9 cellular contexts compared by ENCODE assay signal in the genomic region with DNA sequence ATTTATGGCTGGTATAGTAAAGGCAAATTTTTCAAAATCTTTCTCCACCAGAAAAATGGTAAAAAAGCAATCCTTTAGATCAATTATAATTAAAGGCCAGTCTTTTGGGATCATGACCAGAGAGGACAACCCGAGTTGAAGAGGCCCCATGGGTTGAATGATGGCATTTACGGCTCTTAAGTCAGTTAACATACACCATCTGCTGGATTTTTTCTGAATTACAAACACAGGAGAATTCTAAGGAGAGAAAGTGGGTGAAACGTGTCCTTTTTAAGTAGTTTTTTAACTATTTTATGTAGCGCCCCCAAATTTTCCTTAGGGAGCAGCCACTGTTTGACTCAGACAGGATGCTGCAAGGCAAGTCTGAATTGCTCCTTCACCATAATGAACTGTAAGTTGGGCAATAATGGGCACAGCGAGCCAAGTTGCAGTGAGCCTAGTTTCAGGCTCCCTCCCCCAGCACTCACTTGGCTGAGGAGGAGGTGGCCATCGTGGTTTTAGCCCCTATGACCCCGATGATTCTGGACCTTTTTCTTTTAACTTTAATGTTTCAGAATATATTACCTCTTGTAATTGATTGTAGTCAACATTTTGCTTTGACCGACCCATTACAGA. TPM values are rescaled to one million over a fixed set of nuclear protein-coding genes. Genes with fewer than 3 reads are reported as not detected.
DNase-seq lines count a peak whose midpoint lies in the region; ATAC-seq and TF ChIP-seq lines count a peak whose summit lies in the region.
"Had no signal": no experiment of that assay in that cellular context is flagged by ENCODE, and none has a peak within 500 bp of the region (broad histone marks: within the 10 kb centered on the region; RNA-seq: fewer than 3 reads in every experiment).

No MANE protein-coding gene starts in this region.

- peak overlapping the region; percentile 45; the same call in 1 of the 2 replicates for H3K4me3 Mint-ChIP-seq in HFFc6
- no peak overlapping the region for H3K4me3 Mint-ChIP-seq in activated CD4-positive, alpha-beta memory T cell treated with anti-CD3 and anti-CD28 coated beads, Interleukin-2, amount 10 ng/mL, durations not matched to agents 7 days and 5 days
- H3K4me3 Mint-ChIP-seq: activated naive CD8-positive, alpha-beta T cell had no signal

- no peak overlapping the region for H3K27ac ChIP-seq in vagina

- TF ChIP-seq CTCF in AG09309 (IDR thresholded peaks at IDR 0.05; ENCODE audit: control insufficient read depth, insufficient read depth, low read depth, low read length, missing control alignments) (peak; percentile 38), HFFc6 (IDR thresholded peaks at IDR 0.05) (peak; percentile 67), vagina (IDR thresholded peaks at IDR 0.05) (peak; percentile 25 to 41 (median 38))

- H3K27me3 ChIP-seq in vagina = no peaks in the 10 kb centered on the region

- TF ChIP-seq POLR2A in vagina (IDR thresholded peaks at IDR 0.05) = no peak

- no peaks in the 10 kb centered on the region for H3K9me3 ChIP-seq in vagina

- ATAC-seq in left colon = peak; percentile 35
- no peak for ATAC-seq in HG03442 (IDR thresholded peaks at IDR 0.05; ENCODE audit: unreplicated experiment)
- ATAC-seq in GM21576 (IDR thresholded peaks at IDR 0.05; ENCODE audit: unreplicated experiment) = no peak

- H3K36me3 ChIP-seq in vagina = no peaks in the 10 kb centered on the region

- H3K4me1 Mint-ChIP-seq in HFFc6 (ENCODE audit: low read depth) = no peaks in the 10 kb centered on the region
- H3K4me1 Mint-ChIP-seq in activated CD4-positive, alpha-beta memory T cell treated with anti-CD3 and anti-CD28 coated beads, Interleukin-2, amount 10 ng/mL, durations not matched to agents 7 days and 5 days = peaks cover 2% of the 10 kb centered on the region

- CTCF ChIA-PET in activated CD4-positive, alpha-beta memory T cell treated with anti-CD3 and anti-CD28 coated beads, Interleukin-2, amount 10 ng/mL, durations not matched to agents 7 days and 5 days (lab: Charles Lee) = no interaction called here

- intact Hi-C loops in left colon (cut with DNase I, micrococcal nuclease) (no loop called here), vagina (cut with DNase I) (no loop called here)

- H3K36me3 Mint-ChIP-seq in HFFc6 (ENCODE audit: low read depth) = peaks cover 5% of the 10 kb centered on the region
- peaks cover 9% of the 10 kb centered on the region for H3K36me3 Mint-ChIP-seq in activated CD4-positive, alpha-beta memory T cell treated with anti-CD3 and anti-CD28 coated beads, Interleukin-2, amount 10 ng/mL, durations not matched to agents 7 days and 5 days (ENCODE audit: low read depth)
- H3K36me3 Mint-ChIP-seq: activated naive CD8-positive, alpha-beta T cell had no signal

- H3K4me3 ChIP-seq in AG09309 (ENCODE audit: control insufficient read depth, low read depth, low read length) (no peak overlapping the region), vagina (no peak overlapping the region)

- POLR2A ChIA-PET in activated CD4-positive, alpha-beta memory T cell treated with anti-CD3 and anti-CD28 coated beads, Interleukin-2, amount 10 ng/mL, durations not matched to agents 7 days and 5 days (lab: Charles Lee) = interaction anchor here (0.7 kb wide), 1 partner anchor 280 kb away, joined by 3 read pairs; no protein-coding TSS in a partner anchor

- DNase-seq in AG09309 (ENCODE audit: low read depth) (no peak), HFFc6 (peak; percentile 33), astrocyte of the hippocampus (ENCODE audit: low read depth, low spot score) (peak; percentile 30), left colon (no peak), vagina (ENCODE audit: extremely low spot score in 2 of 2) (no peak)
- DNase-seq in activated CD4-positive, alpha-beta memory T cell treated with anti-CD3 and anti-CD28 coated beads, Interleukin-2, amount 10 ng/mL, durations not matched to agents 7 days and 5 days = no peak

- H3K9me3 Mint-ChIP-seq in HFFc6 = 0 out of 2 replicates have a peak, but pooled peaks cover 5% of the 10 kb centered on the region
- peaks cover 24% of the 10 kb centered on the region for H3K9me3 Mint-ChIP-seq in activated CD4-positive, alpha-beta memory T cell treated with anti-CD3 and anti-CD28 coated beads, Interleukin-2, amount 10 ng/mL, durations not matched to agents 7 days and 5 days

- H3K27me3 Mint-ChIP-seq in HFFc6 (ENCODE audit: insufficient read depth) = peaks cover 1% of the 10 kb centered on the region
- no peaks in the 10 kb centered on the region for H3K27me3 Mint-ChIP-seq in activated CD4-positive, alpha-beta memory T cell treated with anti-CD3 and anti-CD28 coated beads, Interleukin-2, amount 10 ng/mL, durations not matched to agents 7 days and 5 days
- H3K27me3 Mint-ChIP-seq: activated naive CD8-positive, alpha-beta T cell had no signal

- no peaks in the 10 kb centered on the region for H3K4me1 ChIP-seq in vagina

- H3K27ac Mint-ChIP-seq in HFFc6 = no peak overlapping the region
- H3K27ac Mint-ChIP-seq in activated CD4-positive, alpha-beta memory T cell treated with anti-CD3 and anti-CD28 coated beads, Interleukin-2, amount 10 ng/mL, durations not matched to agents 7 days and 5 days = no peak overlapping the region
- H3K27ac Mint-ChIP-seq: activated naive CD8-positive, alpha-beta T cell had no signal

RNA-seq across cellular contexts. Expression of gene ZNF611, which starts 13.6 kb away (rescaled TPM):
- 10 to 100 TPM; 11.3 to 15.0 (median 13.5) TPM for total RNA-seq in HFFc6 (2021; fragmentation: NEBNext Ultra II Directional; extraction: Animal tissue kit (Norgen Biotek cat#: 25700))
- 10 to 100 TPM; 13.1 to 15.6 TPM for total RNA-seq in left colon
- total RNA-seq in vagina = 6.1 TPM
- 10 to 100 TPM; 26.6 TPM for total RNA-seq in activated CD4-positive, alpha-beta memory T cell treated with anti-CD3 and anti-CD28 coated beads, Interleukin-2, amount 10 ng/mL, durations not matched to agents 7 days and 5 days

RNA-seq across cellular contexts. Expression of gene ZNF600, which starts 38.1 kb away (rescaled TPM):
- total RNA-seq in HFFc6 (2021; fragmentation: NEBNext Ultra II Directional; extraction: Animal tissue kit (Norgen Biotek cat#: 25700)) = 1 to 10 TPM; 2.1 to 3.7 (median 3.1) TPM
- 10 to 100 TPM; 11.8 to 12.0 TPM for total RNA-seq in left colon
- 13.0 TPM for total RNA-seq in vagina
- total RNA-seq in activated CD4-positive, alpha-beta memory T cell treated with anti-CD3 and anti-CD28 coated beads, Interleukin-2, amount 10 ng/mL, durations not matched to agents 7 days and 5 days = 10 to 100 TPM; 16.9 to 17.5 TPM

Comparison
In these comparisons a context has a peak if more than half of its experiments do, and no peak if none do; other contexts are left out.
1. DNase-seq: peak in HFFc6 (single experiment) and astrocyte of the hippocampus (single experiment); none in AG09309 (single experiment), left colon (0 of 2), vagina (0 of 2) and activated CD4-positive, alpha-beta memory T cell treated with anti-CD3 and anti-CD28 coated beads, Interleukin-2, amount 10 ng/mL, durations not matched to agents 7 days and 5 days (single experiment).
2. Peak in every context shown above with its lines, with median percentiles within 50 percentile points of each other: CTCF ChIP-seq.